1 cellular context compared by ENCODE assay signal in the genomic region with DNA sequence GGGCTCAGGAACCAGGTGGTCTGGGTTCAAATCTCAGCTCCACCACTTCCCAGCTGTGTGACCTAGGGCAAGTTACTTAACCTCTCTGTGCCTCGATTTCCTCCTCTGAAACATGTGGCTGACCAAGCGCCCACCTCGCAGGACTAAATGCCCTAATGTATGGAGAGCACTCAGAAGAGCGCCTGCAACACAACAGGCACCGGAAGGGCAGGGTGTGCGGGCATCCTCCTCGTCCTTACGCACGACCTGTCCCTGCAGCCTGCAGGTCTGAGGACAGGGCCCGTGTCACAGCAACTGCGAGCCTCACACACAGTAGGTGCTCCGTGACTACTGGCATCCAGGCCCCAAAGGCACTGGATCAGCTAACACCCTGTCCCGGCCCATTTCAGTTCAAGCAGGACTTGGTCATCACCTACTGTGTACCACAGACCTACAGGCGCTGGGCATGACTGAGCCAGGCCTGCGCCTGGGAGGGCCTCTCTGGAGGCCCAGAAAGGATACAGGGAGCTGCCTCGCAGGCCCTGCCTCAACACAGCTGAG.
TF ChIP-seq lines count a peak whose summit lies in the region.

No MANE protein-coding gene starts in this region.

TF ChIP-seq in HEK293, 187 proteins besides CTCF, POLR2A, EP300 and RAD21 (continued from another document):
- no peak for TF ChIP-seq KLF17 (tag by site-specific recombination; IDR thresholded peaks at IDR 0.05)
TF ChIP-seq in HEK293: peak in this region for 1.
